In the genomic region with DNA sequence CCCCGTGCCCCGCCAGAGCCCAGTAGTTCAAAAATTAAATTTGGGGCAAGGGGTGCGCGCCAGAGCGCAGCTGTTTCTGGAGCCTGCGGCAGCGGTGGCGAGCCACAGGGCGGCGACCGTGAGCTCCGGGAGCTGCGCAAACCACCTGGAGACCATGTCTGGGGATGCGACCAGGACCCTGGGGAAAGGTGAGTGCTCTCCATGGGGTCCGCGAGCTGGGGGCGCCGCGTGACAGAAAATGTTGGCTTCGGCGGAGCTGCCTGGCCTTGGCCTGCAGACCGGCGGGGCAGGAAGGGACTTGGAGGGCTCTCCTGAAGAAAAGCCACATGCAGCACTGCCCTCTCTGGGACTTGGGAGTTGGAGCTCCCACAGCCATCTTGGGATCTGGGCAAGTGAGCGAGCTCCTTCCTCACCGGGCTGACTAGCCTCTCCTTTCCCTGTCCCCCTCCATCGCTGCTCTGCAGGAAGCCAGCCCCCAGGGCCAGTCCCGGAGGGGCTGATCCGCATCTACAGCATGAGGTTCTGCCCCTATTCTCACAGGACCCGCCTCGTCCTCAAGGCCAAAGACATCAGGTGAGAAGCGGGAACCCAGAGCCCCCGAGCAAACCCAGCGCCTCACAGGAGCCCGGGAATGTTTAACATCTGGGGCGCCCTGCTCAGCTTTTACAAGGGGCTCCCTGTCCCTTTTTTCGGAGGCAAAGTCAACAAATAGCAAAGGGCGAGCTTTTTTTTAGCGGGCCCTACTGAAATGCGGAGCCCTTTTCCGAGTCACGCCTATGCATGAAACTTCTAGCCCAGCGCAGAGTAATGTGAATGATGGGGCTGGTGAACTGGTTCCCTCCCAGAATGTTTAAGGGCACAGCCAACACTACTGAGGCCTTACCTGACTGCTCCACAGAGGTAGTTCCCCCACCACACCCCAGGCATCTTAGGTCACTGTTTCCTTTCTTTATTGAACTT, we compare ENCODE assay signal across 8 cellular contexts. TPM values are rescaled to one million over a fixed set of nuclear protein-coding genes. Genes with fewer than 3 reads are reported as not detected.
DNase-seq lines count a peak whose midpoint lies in the region; ATAC-seq, FAIRE-seq and TF ChIP-seq lines count a peak whose summit lies in the region.

No MANE protein-coding gene starts in this region.

- FAIRE-seq in GM18507 (lab: Jason Lieb, UNC), result peak; percentile 68

- no peaks in the 10 kb centered on the region for H3K9me3 ChIP-seq in breast epithelium

- H3K27me3 ChIP-seq in breast epithelium, result no peaks in the 10 kb centered on the region

- DNase-seq in GM18507 (ENCODE audit: extremely low spot score, insufficient read length, low read depth), result no peak
- peak; percentile 31 for DNase-seq in UCSD-AML1 (lab: John Stamatoyannopoulos, UW; ENCODE audit: unreplicated experiment)
- DNase-seq in breast epithelium (ENCODE audit: low spot score in 2 of 2), result no peak
- DNase-seq in islet precursor cell, result peak; percentile 77
- peak; percentile 45 for DNase-seq in stimulated activated CD4-positive, alpha-beta T cell treated with anti-CD3 and anti-CD28 coated beads, Interleukin-4, amount 100 ng/mL, for 24 hours
- DNase-seq in MV-4-11 (lab: John Stamatoyannopoulos, UW), result no peak

- peak; percentile 62 to 86 (median 67) for TF ChIP-seq CTCF in breast epithelium (IDR thresholded peaks at IDR 0.05)

- TF ChIP-seq POLR2A in breast epithelium (IDR thresholded peaks at IDR 0.05), result no peak

- peak; percentile 75 for ATAC-seq in HG03175 (IDR thresholded peaks at IDR 0.05; ENCODE audit: unreplicated experiment)
- ATAC-seq in GM18517 (IDR thresholded peaks at IDR 0.05; ENCODE audit: unreplicated experiment), result no peak

- H3K27ac ChIP-seq in breast epithelium, result peak overlapping the region; percentile 71 to 83

- intact Hi-C loops in breast epithelium (cut with DNase I; ENCODE audit: low total_unique reads), result no loop called here

- no peaks in the 10 kb centered on the region for H3K4me1 ChIP-seq in breast epithelium

- no peaks in the 10 kb centered on the region for H3K36me3 ChIP-seq in breast epithelium

- H3K4me3 ChIP-seq in breast epithelium, result peak overlapping the region in 2 of 3 donors; percentile 58 to 72

RNA-seq across cellular contexts. Expression of a gene that starts 6.1 kb away (rescaled TPM):
- total RNA-seq in breast epithelium, result 10 to 100 TPM in 2 of 3 donors, under 1 TPM in 1; 0.48 to 22.5 (median 14.1) TPM

RNA-seq across cellular contexts. Expression of a gene that starts 20.4 kb away (rescaled TPM):
- total RNA-seq in breast epithelium, result 100 to 1,000 TPM in 1 of 3 donors, 10 to 100 TPM in 2; 81.6 to 123 (median 82.4) TPM

RNA-seq across cellular contexts. Expression of a gene that starts 42.9 kb away (rescaled TPM):
- total RNA-seq in breast epithelium, result 1 to 10 TPM in 2 of 3 donors, under 1 TPM in 1; 0.32 to 8.5 (median 3.9) TPM

Comparison
In these comparisons a context has a peak if more than half of its experiments do, and no peak if none do; other contexts are left out.
1. DNase-seq: peak in UCSD-AML1 (single experiment), islet precursor cell (single experiment) and stimulated activated CD4-positive, alpha-beta T cell treated with anti-CD3 and anti-CD28 coated beads, Interleukin-4, amount 100 ng/mL, for 24 hours (single experiment); none in GM18507 (single experiment), breast epithelium (0 of 2) and MV-4-11 (single experiment).